In genomic region chr3:182716114-182716688, GRCh38 we compare ENCODE assay signal across 1 cellular context.
A peak's percentile ranks its signal among the peaks of the same experiment; 100 is the strongest.
TF ChIP-seq lines count a peak whose summit lies in the region.

No MANE protein-coding gene starts in this region.

TF ChIP-seq in K562, 482 proteins besides CTCF, POLR2A, EP300 and RAD21 (continued from another document and continues in another):
- no peak for TF ChIP-seq FOXJ2 (tag; IDR thresholded peaks at IDR 0.05)
- TF ChIP-seq GTF2F1 (IDR thresholded peaks at IDR 0.05; ENCODE audit: low read depth, low read length), result no peak
- no peak for TF ChIP-seq NR2C2 (CRISPR knock-in tag; IDR thresholded peaks at IDR 0.05)
- TF ChIP-seq NR2C2 (tag; IDR thresholded peaks at IDR 0.05), result peak; percentile 29
- peak; percentile 66 for TF ChIP-seq ELF1 (tag; IDR thresholded peaks at IDR 0.05)
- TF ChIP-seq CHAMP1 (IDR thresholded peaks at IDR 0.05), result 0 out of 2 replicates have a peak, but pooled peaks have one; percentile 55
- TF ChIP-seq DPF2 (IDR thresholded peaks at IDR 0.05), result peak; percentile 94
- TF ChIP-seq TCF3 (CRISPR knock-in tag; IDR thresholded peaks at IDR 0.05), result peak; percentile 73
- TF ChIP-seq NBN (IDR thresholded peaks at IDR 0.05; ENCODE audit: low read depth), result peak; percentile 81; the same call in 1 of the 2 replicates
- TF ChIP-seq SOX6 (IDR thresholded peaks at IDR 0.05), result peak; percentile 83
- 0 out of 2 replicates have a peak, but pooled peaks have one; percentile 31 for TF ChIP-seq BCOR (IDR thresholded peaks at IDR 0.05)
- TF ChIP-seq ZNF717 (CRISPR knock-in tag; IDR thresholded peaks at IDR 0.05), result no peak
- TF ChIP-seq CC2D1A (IDR thresholded peaks at IDR 0.05), result 0 out of 2 replicates have a peak, but pooled peaks have one; percentile 53
- TF ChIP-seq GATAD2A (IDR thresholded peaks at IDR 0.05), result peak; percentile 89
- no peak for TF ChIP-seq SLC30A9 (CRISPR knock-in tag; IDR thresholded peaks at IDR 0.05)
- peak; percentile 71 to 89; a peak in 3 of 4 replicates for TF ChIP-seq FOXK2 (conservative IDR thresholded peaks at IDR 0.05 in 1 of 2, IDR thresholded peaks at IDR 0.05 in 1 of 2; ENCODE audit: low read depth in 2 of 2)
- TF ChIP-seq FOXJ3 (CRISPR knock-in tag; IDR thresholded peaks at IDR 0.05), result no peak
- TF ChIP-seq POLR3A (IDR thresholded peaks at IDR 0.05; ENCODE audit: borderline replicate concordance, extremely low read depth, insufficient read depth, insufficient read length), result peak; percentile 2
- TF ChIP-seq FOXA3 (CRISPR knock-in tag; conservative IDR thresholded peaks at IDR 0.05 in 1 of 2, IDR thresholded peaks at IDR 0.05 in 1 of 2), result peak in 1 of 2 experiments; percentile 81; a peak in 2 of 4 replicates
- TF ChIP-seq MTA1 (IDR thresholded peaks at IDR 0.05; ENCODE audit: borderline replicate concordance), result peak; percentile 57; the same call in 1 of the 2 replicates
- peak; percentile 35; the same call in 1 of the 2 replicates for TF ChIP-seq DIDO1 (tag; IDR thresholded peaks at IDR 0.05; ENCODE audit: low read depth)
- TF ChIP-seq ARNT (IDR thresholded peaks at IDR 0.05), result peak in 1 of 2 experiments; percentile 77; a peak in 1 of 4 replicates
- no peak for TF ChIP-seq HOMEZ (CRISPR knock-in tag; IDR thresholded peaks at IDR 0.05)
- peak; percentile 77 for TF ChIP-seq NCOR1 (IDR thresholded peaks at IDR 0.05)
- TF ChIP-seq EGR1 (conservative IDR thresholded peaks at IDR 0.05), result peak; percentile 66
- TF ChIP-seq ZNF609 (CRISPR knock-in tag; IDR thresholded peaks at IDR 0.05; ENCODE audit: borderline replicate concordance), result no peak
- peak; percentile 38; the same call in 1 of the 2 replicates for TF ChIP-seq ZFX (CRISPR knock-in tag; IDR thresholded peaks at IDR 0.05)
- TF ChIP-seq FUS (optimal IDR thresholded peaks at IDR 0.05; ENCODE audit: low read depth, low read length), result no peak
- TF ChIP-seq LEF1 (IDR thresholded peaks at IDR 0.05), result peak; percentile 87
- no peak for TF ChIP-seq ARID3B (CRISPR knock-in tag; IDR thresholded peaks at IDR 0.05; ENCODE audit: borderline replicate concordance)
- TF ChIP-seq E2F6 (IDR thresholded peaks at IDR 0.05; ENCODE audit: borderline replicate concordance in 1 of 2, extremely low read depth in 1 of 2, insufficient read depth in 1 of 2, insufficient read length in 1 of 2, low read depth in 1 of 2, low read length in 1 of 2, poor library complexity in 1 of 2, severe bottlenecking in 1 of 2), result no peak
- TF ChIP-seq BRCA1 (IDR thresholded peaks at IDR 0.05), result no peak
- TF ChIP-seq BRCA1 (CRISPR knock-in tag; IDR thresholded peaks at IDR 0.05), result no peak
- peak; percentile 25 for TF ChIP-seq ASH1L (IDR thresholded peaks at IDR 0.05; ENCODE audit: borderline replicate concordance, low read depth, partially characterized antibody)
- TF ChIP-seq STAT5A (IDR thresholded peaks at IDR 0.05; ENCODE audit: borderline replicate concordance, low read length), result peak; percentile 64
- TF ChIP-seq UBTF (IDR thresholded peaks at IDR 0.05; ENCODE audit: borderline replicate concordance in 1 of 2, low read depth in 2 of 2, low read length in 2 of 2), result 0 out of 4 replicates have a peak, but pooled peaks of 1 of the 2 experiments have one; percentile 53
- TF ChIP-seq ZEB2 (IDR thresholded peaks at IDR 0.05), result peak; percentile 85
- peak; percentile 91 for TF ChIP-seq ARID1B (IDR thresholded peaks at IDR 0.05)
- TF ChIP-seq SNRNP70 (optimal IDR thresholded peaks at IDR 0.05; ENCODE audit: low read depth, low read length), result no peak
- TF ChIP-seq ARHGAP35 (IDR thresholded peaks at IDR 0.05; ENCODE audit: partially characterized antibody), result no peak
- peak; percentile 91 for TF ChIP-seq SMARCE1 (IDR thresholded peaks at IDR 0.05)
- TF ChIP-seq CBFA2T2 (conservative IDR thresholded peaks at IDR 0.05), result peak; percentile 75
- TF ChIP-seq MNT (conservative IDR thresholded peaks at IDR 0.05), result peak in 1 of 2 experiments; percentile 43; a peak in 1 of 4 replicates
- TF ChIP-seq ETV1 (tag; conservative IDR thresholded peaks at IDR 0.05; ENCODE audit: low read depth), result 0 out of 2 replicates have a peak, but pooled peaks have one; percentile 21
- TF ChIP-seq ZNF512 (tag; IDR thresholded peaks at IDR 0.05), result no peak
- TF ChIP-seq DDX20 (tag; IDR thresholded peaks at IDR 0.05; ENCODE audit: low read depth), result no peak
- TF ChIP-seq POLR2AphosphoS5 (IDR thresholded peaks at IDR 0.05; ENCODE audit: control insufficient read depth, insufficient read depth, low read depth, low read length), result peak; percentile 48; the same call in 1 of the 2 replicates
